15 cellular contexts compared by ENCODE assay signal in genomic region chr15:39301589-39301999, GRCh38.
DNase-seq lines count a peak whose midpoint lies in the region; ATAC-seq and TF ChIP-seq lines count a peak whose summit lies in the region.
"Had no signal": no experiment of that assay in that cellular context is flagged by ENCODE, and none has a peak within 500 bp of the region (broad histone marks: within the 10 kb centered on the region; RNA-seq: fewer than 3 reads in every experiment).

No MANE protein-coding gene starts in this region.

- H2AFZ ChIP-seq in GM23248, result no peak overlapping the region

- 1 to 7% methylated on average over 2 of the region's 2 CpGs for WGBS in GM23248 (ENCODE audit: low coverage in 1 of 2, low lambda C conversion rate in 2 of 2, missing lambda C conversion rate in 2 of 2), 2 experiments

- no peaks in the 10 kb centered on the region for H4K20me1 ChIP-seq in GM23248 (ENCODE audit: insufficient read depth)

- TF ChIP-seq CTCF in fibroblast of the aortic adventitia (IDR thresholded peaks at IDR 0.05; ENCODE audit: insufficient read depth, low read length), result no peak

- peak overlapping the region; percentile 48 for H3K4me2 ChIP-seq in GM23248 (ENCODE audit: unreplicated experiment)
- H3K4me2 ChIP-seq in skeletal muscle satellite cell (ENCODE audit: low read length), result peak overlapping the region; percentile 55

- ATAC-seq in SK-N-SH treated with all-trans-retinoic acid at 6 μM for 48 hours, result peak; percentile 18; the same call in 2 of the 3 replicates
- no peak for ATAC-seq in HG03045 (IDR thresholded peaks at IDR 0.05; ENCODE audit: unreplicated experiment)
- ATAC-seq in GM18861 (IDR thresholded peaks at IDR 0.05; ENCODE audit: unreplicated experiment), result no peak
- no peak for ATAC-seq in HG02884 (IDR thresholded peaks at IDR 0.05; ENCODE audit: unreplicated experiment)
- no peak for ATAC-seq in HG02870 (IDR thresholded peaks at IDR 0.05; ENCODE audit: unreplicated experiment)

- no peaks in the 10 kb centered on the region for H3K9me3 ChIP-seq in GM23248 (ENCODE audit: low read depth)
- H3K9me3 ChIP-seq in skeletal muscle satellite cell (replicated peaks; ENCODE audit: low read length), result no peaks in the 10 kb centered on the region
- H3K9me3 ChIP-seq: ovary had no signal

- no peaks in the 10 kb centered on the region for H3K9me2 ChIP-seq in GM23248 (ENCODE audit: insufficient read depth)

- H3K4me3 ChIP-seq in GM23248 (no peak overlapping the region), fibroblast of the aortic adventitia (ENCODE audit: low read depth, low read length) (no peak overlapping the region), skeletal muscle satellite cell (ENCODE audit: low read length) (peak overlapping the region; percentile 14)
- H3K4me3 ChIP-seq: heart left ventricle, lung, ovary had no signal

- H3K36me3 ChIP-seq in GM23248 (ENCODE audit: low read depth) (no peaks in the 10 kb centered on the region; the same call in 1 of the 2 replicates), skeletal muscle satellite cell (ENCODE audit: insufficient read depth, low read length) (no peaks in the 10 kb centered on the region)
- H3K36me3 ChIP-seq: heart left ventricle, ovary had no signal

- H3K27me3 ChIP-seq in GM23248 (replicated peaks; ENCODE audit: insufficient read depth) (no peaks in the 10 kb centered on the region), skeletal muscle satellite cell (ENCODE audit: control insufficient read depth, insufficient read depth, low read length) (no peaks in the 10 kb centered on the region)
- H3K27me3 ChIP-seq: heart left ventricle, ovary had no signal

- H3F3A ChIP-seq in GM23248 (ENCODE audit: insufficient read depth), result peaks cover 86% of the 10 kb centered on the region

- in situ Hi-C loops in GM23248 (cut with MboI), result no loop called here

- DNase-seq in GM23248, result peak; percentile 88
- DNase-seq in fibroblast of the aortic adventitia (ENCODE audit: low read depth), result peak; percentile 63
- DNase-seq: activated CD4-positive, alpha-beta T cell treated with anti-CD3 and anti-CD28 coated beads, Interleukin-2, amount 50 U/mL, for 48 hours; heart left ventricle; NCI-H1436; NCI-H82; stimulated activated CD4-positive, alpha-beta T cell treated with anti-CD3 and anti-CD28 coated beads, Interleukin-4, amount 100 ng/mL, for 24 hours had no signal

- peaks cover 75% of the 10 kb centered on the region for H3K4me1 ChIP-seq in GM23248 (ENCODE audit: insufficient read depth)
- H3K4me1 ChIP-seq in skeletal muscle satellite cell (ENCODE audit: control insufficient read depth, insufficient read depth, low read length), result peaks cover 55% of the 10 kb centered on the region

- peak overlapping the region; percentile 87 for H3K27ac ChIP-seq in GM23248
- H3K27ac ChIP-seq: heart left ventricle, ovary had no signal

- peak overlapping the region; percentile 61 for H3K9ac ChIP-seq in GM23248
- peak overlapping the region; percentile 84 for H3K9ac ChIP-seq in skeletal muscle satellite cell (ENCODE audit: low read depth, low read length)

- no peaks in the 10 kb centered on the region for H3K79me2 ChIP-seq in GM23248 (ENCODE audit: insufficient read depth)

TF ChIP-seq in SK-N-SH treated with all-trans-retinoic acid at 6 μM for 48 hours, 23 proteins besides CTCF, POLR2A, EP300 and RAD21:
- TF ChIP-seq, protein P1, sequence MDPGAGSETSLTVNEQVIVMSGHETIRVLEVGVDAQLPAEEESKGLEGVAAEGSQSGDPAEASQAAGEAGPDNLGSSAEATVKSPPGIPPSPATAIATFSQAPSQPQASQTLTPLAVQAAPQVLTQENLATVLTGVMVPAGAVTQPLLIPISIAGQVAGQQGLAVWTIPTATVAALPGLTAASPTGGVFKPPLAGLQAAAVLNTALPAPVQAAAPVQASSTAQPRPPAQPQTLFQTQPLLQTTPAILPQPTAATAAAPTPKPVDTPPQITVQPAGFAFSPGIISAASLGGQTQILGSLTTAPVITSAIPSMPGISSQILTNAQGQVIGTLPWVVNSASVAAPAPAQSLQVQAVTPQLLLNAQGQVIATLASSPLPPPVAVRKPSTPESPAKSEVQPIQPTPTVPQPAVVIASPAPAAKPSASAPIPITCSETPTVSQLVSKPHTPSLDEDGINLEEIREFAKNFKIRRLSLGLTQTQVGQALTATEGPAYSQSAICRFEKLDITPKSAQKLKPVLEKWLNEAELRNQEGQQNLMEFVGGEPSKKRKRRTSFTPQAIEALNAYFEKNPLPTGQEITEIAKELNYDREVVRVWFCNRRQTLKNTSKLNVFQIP (CRISPR knock-in tag; IDR thresholded peaks at IDR 0.05; ENCODE audit: borderline replicate concordance, low read depth), result no peak
- TF ChIP-seq, protein P2, sequence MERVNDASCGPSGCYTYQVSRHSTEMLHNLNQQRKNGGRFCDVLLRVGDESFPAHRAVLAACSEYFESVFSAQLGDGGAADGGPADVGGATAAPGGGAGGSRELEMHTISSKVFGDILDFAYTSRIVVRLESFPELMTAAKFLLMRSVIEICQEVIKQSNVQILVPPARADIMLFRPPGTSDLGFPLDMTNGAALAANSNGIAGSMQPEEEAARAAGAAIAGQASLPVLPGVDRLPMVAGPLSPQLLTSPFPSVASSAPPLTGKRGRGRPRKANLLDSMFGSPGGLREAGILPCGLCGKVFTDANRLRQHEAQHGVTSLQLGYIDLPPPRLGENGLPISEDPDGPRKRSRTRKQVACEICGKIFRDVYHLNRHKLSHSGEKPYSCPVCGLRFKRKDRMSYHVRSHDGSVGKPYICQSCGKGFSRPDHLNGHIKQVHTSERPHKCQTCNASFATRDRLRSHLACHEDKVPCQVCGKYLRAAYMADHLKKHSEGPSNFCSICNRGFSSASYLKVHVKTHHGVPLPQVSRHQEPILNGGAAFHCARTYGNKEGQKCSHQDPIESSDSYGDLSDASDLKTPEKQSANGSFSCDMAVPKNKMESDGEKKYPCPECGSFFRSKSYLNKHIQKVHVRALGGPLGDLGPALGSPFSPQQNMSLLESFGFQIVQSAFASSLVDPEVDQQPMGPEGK (CRISPR knock-in tag; IDR thresholded peaks at IDR 0.05; ENCODE audit: borderline replicate concordance), result no peak
- no peak for TF ChIP-seq ZFP30 (CRISPR knock-in tag; IDR thresholded peaks at IDR 0.05)
- TF ChIP-seq, protein P3, sequence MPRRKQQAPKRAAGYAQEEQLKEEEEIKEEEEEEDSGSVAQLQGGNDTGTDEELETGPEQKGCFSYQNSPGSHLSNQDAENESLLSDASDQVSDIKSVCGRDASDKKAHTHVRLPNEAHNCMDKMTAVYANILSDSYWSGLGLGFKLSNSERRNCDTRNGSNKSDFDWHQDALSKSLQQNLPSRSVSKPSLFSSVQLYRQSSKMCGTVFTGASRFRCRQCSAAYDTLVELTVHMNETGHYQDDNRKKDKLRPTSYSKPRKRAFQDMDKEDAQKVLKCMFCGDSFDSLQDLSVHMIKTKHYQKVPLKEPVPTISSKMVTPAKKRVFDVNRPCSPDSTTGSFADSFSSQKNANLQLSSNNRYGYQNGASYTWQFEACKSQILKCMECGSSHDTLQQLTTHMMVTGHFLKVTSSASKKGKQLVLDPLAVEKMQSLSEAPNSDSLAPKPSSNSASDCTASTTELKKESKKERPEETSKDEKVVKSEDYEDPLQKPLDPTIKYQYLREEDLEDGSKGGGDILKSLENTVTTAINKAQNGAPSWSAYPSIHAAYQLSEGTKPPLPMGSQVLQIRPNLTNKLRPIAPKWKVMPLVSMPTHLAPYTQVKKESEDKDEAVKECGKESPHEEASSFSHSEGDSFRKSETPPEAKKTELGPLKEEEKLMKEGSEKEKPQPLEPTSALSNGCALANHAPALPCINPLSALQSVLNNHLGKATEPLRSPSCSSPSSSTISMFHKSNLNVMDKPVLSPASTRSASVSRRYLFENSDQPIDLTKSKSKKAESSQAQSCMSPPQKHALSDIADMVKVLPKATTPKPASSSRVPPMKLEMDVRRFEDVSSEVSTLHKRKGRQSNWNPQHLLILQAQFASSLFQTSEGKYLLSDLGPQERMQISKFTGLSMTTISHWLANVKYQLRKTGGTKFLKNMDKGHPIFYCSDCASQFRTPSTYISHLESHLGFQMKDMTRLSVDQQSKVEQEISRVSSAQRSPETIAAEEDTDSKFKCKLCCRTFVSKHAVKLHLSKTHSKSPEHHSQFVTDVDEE (CRISPR knock-in tag; IDR thresholded peaks at IDR 0.05), result no peak
- TF ChIP-seq SNAI2 (CRISPR knock-in tag; IDR thresholded peaks at IDR 0.05), result no peak
- no peak for TF ChIP-seq PPARA (CRISPR knock-in tag; IDR thresholded peaks at IDR 0.05; ENCODE audit: borderline replicate concordance)
- no peak for TF ChIP-seq CSDC2 (CRISPR knock-in tag; IDR thresholded peaks at IDR 0.05)
- no peak for TF ChIP-seq ZFP3 (CRISPR knock-in tag; IDR thresholded peaks at IDR 0.05)
- TF ChIP-seq ISL1 (CRISPR knock-in tag; IDR thresholded peaks at IDR 0.05), result no peak
- TF ChIP-seq ZNF8 (CRISPR knock-in tag; IDR thresholded peaks at IDR 0.05), result no peak
